Comparison of ENCODE assay signal across 2 cellular contexts in the genomic region with DNA sequence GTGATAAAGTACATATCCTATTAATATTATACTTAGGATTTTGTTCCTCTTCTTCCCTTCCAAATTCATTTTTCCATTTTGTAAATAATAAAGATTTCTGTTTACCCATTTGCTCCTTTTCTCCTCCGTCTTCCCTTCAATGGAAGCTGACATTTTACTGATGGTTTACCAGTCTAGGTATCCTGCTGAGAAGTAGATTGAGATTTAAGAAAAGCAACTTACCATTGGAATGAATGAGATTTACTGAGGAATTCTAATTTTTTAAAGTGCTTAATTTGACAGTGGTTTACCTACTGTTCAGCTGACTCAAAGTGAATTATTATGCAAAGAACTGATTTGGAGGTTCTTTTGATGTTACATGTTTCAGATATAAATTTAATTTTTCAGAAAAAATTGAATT.
TF ChIP-seq lines count a peak whose summit lies in the region.

No MANE protein-coding gene starts in this region.

TF ChIP-seq in A549, 52 proteins besides CTCF, POLR2A, EP300 and RAD21 (continued from another document):
- TF ChIP-seq MAFK (IDR thresholded peaks at IDR 0.05; ENCODE audit: partially characterized antibody) (no peak), FOSB (CRISPR knock-in tag; IDR thresholded peaks at IDR 0.05) (no peak), CBX8 (IDR thresholded peaks at IDR 0.05) (no peak), ZNF302 (CRISPR knock-in tag; IDR thresholded peaks at IDR 0.05) (no peak)

TF ChIP-seq in WTC11, 78 proteins besides CTCF, POLR2A, EP300 and RAD21 (continued from another document):
- TF ChIP-seq, protein P1, sequence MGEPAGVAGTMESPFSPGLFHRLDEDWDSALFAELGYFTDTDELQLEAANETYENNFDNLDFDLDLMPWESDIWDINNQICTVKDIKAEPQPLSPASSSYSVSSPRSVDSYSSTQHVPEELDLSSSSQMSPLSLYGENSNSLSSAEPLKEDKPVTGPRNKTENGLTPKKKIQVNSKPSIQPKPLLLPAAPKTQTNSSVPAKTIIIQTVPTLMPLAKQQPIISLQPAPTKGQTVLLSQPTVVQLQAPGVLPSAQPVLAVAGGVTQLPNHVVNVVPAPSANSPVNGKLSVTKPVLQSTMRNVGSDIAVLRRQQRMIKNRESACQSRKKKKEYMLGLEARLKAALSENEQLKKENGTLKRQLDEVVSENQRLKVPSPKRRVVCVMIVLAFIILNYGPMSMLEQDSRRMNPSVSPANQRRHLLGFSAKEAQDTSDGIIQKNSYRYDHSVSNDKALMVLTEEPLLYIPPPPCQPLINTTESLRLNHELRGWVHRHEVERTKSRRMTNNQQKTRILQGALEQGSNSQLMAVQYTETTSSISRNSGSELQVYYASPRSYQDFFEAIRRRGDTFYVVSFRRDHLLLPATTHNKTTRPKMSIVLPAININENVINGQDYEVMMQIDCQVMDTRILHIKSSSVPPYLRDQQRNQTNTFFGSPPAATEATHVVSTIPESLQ (CRISPR knock-in tag; IDR thresholded peaks at IDR 0.05), result no peak
- TF ChIP-seq, protein P2, sequence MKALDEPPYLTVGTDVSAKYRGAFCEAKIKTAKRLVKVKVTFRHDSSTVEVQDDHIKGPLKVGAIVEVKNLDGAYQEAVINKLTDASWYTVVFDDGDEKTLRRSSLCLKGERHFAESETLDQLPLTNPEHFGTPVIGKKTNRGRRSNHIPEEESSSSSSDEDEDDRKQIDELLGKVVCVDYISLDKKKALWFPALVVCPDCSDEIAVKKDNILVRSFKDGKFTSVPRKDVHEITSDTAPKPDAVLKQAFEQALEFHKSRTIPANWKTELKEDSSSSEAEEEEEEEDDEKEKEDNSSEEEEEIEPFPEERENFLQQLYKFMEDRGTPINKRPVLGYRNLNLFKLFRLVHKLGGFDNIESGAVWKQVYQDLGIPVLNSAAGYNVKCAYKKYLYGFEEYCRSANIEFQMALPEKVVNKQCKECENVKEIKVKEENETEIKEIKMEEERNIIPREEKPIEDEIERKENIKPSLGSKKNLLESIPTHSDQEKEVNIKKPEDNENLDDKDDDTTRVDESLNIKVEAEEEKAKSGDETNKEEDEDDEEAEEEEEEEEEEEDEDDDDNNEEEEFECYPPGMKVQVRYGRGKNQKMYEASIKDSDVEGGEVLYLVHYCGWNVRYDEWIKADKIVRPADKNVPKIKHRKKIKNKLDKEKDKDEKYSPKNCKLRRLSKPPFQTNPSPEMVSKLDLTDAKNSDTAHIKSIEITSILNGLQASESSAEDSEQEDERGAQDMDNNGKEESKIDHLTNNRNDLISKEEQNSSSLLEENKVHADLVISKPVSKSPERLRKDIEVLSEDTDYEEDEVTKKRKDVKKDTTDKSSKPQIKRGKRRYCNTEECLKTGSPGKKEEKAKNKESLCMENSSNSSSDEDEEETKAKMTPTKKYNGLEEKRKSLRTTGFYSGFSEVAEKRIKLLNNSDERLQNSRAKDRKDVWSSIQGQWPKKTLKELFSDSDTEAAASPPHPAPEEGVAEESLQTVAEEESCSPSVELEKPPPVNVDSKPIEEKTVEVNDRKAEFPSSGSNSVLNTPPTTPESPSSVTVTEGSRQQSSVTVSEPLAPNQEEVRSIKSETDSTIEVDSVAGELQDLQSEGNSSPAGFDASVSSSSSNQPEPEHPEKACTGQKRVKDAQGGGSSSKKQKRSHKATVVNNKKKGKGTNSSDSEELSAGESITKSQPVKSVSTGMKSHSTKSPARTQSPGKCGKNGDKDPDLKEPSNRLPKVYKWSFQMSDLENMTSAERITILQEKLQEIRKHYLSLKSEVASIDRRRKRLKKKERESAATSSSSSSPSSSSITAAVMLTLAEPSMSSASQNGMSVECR (CRISPR knock-in tag; IDR thresholded peaks at IDR 0.05; ENCODE audit: borderline replicate concordance), result no peak
- TF ChIP-seq, protein P3, sequence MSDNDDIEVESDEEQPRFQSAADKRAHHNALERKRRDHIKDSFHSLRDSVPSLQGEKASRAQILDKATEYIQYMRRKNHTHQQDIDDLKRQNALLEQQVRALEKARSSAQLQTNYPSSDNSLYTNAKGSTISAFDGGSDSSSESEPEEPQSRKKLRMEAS (CRISPR knock-in tag; IDR thresholded peaks at IDR 0.05), result no peak
- no peak for TF ChIP-seq ZBTB21 (CRISPR knock-in tag; IDR thresholded peaks at IDR 0.05; ENCODE audit: borderline replicate concordance)
- no peak for TF ChIP-seq NFATC4 (CRISPR knock-in tag; IDR thresholded peaks at IDR 0.05)
- TF ChIP-seq, protein P4, sequence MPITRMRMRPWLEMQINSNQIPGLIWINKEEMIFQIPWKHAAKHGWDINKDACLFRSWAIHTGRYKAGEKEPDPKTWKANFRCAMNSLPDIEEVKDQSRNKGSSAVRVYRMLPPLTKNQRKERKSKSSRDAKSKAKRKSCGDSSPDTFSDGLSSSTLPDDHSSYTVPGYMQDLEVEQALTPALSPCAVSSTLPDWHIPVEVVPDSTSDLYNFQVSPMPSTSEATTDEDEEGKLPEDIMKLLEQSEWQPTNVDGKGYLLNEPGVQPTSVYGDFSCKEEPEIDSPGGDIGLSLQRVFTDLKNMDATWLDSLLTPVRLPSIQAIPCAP (CRISPR knock-in tag; IDR thresholded peaks at IDR 0.05), result no peak
- TF ChIP-seq, protein P5, sequence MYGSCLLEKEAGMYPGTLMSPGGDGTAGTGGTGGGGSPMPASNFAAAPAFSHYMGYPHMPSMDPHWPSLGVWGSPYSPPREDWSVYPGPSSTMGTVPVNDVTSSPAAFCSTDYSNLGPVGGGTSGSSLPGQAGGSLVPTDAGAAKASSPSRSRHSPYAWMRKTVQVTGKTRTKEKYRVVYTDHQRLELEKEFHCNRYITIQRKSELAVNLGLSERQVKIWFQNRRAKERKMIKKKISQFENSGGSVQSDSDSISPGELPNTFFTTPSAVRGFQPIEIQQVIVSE (CRISPR knock-in tag; IDR thresholded peaks at IDR 0.05; ENCODE audit: borderline replicate concordance), result no peak
- TF ChIP-seq, protein P6, sequence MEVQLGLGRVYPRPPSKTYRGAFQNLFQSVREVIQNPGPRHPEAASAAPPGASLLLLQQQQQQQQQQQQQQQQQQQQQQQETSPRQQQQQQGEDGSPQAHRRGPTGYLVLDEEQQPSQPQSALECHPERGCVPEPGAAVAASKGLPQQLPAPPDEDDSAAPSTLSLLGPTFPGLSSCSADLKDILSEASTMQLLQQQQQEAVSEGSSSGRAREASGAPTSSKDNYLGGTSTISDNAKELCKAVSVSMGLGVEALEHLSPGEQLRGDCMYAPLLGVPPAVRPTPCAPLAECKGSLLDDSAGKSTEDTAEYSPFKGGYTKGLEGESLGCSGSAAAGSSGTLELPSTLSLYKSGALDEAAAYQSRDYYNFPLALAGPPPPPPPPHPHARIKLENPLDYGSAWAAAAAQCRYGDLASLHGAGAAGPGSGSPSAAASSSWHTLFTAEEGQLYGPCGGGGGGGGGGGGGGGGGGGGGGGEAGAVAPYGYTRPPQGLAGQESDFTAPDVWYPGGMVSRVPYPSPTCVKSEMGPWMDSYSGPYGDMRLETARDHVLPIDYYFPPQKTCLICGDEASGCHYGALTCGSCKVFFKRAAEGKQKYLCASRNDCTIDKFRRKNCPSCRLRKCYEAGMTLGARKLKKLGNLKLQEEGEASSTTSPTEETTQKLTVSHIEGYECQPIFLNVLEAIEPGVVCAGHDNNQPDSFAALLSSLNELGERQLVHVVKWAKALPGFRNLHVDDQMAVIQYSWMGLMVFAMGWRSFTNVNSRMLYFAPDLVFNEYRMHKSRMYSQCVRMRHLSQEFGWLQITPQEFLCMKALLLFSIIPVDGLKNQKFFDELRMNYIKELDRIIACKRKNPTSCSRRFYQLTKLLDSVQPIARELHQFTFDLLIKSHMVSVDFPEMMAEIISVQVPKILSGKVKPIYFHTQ (CRISPR knock-in tag; IDR thresholded peaks at IDR 0.05), result no peak
- TF ChIP-seq, protein P7, sequence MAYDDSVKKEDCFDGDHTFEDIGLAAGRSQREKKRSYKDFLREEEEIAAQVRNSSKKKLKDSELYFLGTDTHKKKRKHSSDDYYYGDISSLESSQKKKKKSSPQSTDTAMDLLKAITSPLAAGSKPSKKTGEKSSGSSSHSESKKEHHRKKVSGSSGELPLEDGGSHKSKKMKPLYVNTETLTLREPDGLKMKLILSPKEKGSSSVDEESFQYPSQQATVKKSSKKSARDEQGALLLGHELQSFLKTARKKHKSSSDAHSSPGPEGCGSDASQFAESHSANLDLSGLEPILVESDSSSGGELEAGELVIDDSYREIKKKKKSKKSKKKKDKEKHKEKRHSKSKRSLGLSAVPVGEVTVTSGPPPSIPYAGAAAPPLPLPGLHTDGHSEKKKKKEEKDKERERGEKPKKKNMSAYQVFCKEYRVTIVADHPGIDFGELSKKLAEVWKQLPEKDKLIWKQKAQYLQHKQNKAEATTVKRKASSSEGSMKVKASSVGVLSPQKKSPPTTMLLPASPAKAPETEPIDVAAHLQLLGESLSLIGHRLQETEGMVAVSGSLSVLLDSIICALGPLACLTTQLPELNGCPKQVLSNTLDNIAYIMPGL (CRISPR knock-in tag; IDR thresholded peaks at IDR 0.05), result no peak
- TF ChIP-seq, protein P8, sequence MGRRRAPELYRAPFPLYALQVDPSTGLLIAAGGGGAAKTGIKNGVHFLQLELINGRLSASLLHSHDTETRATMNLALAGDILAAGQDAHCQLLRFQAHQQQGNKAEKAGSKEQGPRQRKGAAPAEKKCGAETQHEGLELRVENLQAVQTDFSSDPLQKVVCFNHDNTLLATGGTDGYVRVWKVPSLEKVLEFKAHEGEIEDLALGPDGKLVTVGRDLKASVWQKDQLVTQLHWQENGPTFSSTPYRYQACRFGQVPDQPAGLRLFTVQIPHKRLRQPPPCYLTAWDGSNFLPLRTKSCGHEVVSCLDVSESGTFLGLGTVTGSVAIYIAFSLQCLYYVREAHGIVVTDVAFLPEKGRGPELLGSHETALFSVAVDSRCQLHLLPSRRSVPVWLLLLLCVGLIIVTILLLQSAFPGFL (CRISPR knock-in tag; IDR thresholded peaks at IDR 0.05; ENCODE audit: borderline replicate concordance), result no peak
- TF ChIP-seq, protein P9, sequence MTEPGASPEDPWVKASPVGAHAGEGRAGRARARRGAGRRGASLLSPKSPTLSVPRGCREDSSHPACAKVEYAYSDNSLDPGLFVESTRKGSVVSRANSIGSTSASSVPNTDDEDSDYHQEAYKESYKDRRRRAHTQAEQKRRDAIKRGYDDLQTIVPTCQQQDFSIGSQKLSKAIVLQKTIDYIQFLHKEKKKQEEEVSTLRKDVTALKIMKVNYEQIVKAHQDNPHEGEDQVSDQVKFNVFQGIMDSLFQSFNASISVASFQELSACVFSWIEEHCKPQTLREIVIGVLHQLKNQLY (CRISPR knock-in tag; IDR thresholded peaks at IDR 0.05), result no peak
- no peak for TF ChIP-seq CREB1 (CRISPR knock-in tag; IDR thresholded peaks at IDR 0.05)
- TF ChIP-seq, protein P10, sequence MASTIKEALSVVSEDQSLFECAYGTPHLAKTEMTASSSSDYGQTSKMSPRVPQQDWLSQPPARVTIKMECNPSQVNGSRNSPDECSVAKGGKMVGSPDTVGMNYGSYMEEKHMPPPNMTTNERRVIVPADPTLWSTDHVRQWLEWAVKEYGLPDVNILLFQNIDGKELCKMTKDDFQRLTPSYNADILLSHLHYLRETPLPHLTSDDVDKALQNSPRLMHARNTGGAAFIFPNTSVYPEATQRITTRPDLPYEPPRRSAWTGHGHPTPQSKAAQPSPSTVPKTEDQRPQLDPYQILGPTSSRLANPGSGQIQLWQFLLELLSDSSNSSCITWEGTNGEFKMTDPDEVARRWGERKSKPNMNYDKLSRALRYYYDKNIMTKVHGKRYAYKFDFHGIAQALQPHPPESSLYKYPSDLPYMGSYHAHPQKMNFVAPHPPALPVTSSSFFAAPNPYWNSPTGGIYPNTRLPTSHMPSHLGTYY (CRISPR knock-in tag; IDR thresholded peaks at IDR 0.05), result no peak
- no peak for TF ChIP-seq TEAD4 (CRISPR knock-in tag; IDR thresholded peaks at IDR 0.05)
- no peak for TF ChIP-seq FOXK1 (CRISPR knock-in tag; IDR thresholded peaks at IDR 0.05)
